Comparison of ENCODE assay signal across 16 cellular contexts in genomic region chr11:75722669-75723042, GRCh38. TPM values are rescaled to one million over a fixed set of nuclear protein-coding genes. Genes with fewer than 3 reads are reported as not detected.
"Had no signal": no experiment of that assay in that cellular context is flagged by ENCODE, and none has a peak within 500 bp of the region (broad histone marks: within the 10 kb centered on the region; RNA-seq: fewer than 3 reads in every experiment).

No MANE protein-coding gene starts in this region.

- DNase-seq: cortex of kidney; effector CD4-positive, alpha-beta T cell had no signal

- H3K4me1 ChIP-seq: ascending aorta had no signal

- H3K4me1 Mint-ChIP-seq: activated naive CD8-positive, alpha-beta T cell treated with anti-CD3 and anti-CD28 coated beads, Interleukin-2, amount 50 U/mL, for 24 hours; central memory CD8-positive, alpha-beta T cell had no signal

- H3K36me3 Mint-ChIP-seq: activated naive CD4-positive, alpha-beta T cell treated with anti-CD3 and anti-CD28 coated beads, Interleukin-2, amount 10 ng/mL, durations not matched to agents 7 days and 5 days had no signal

- H3K9me3 Mint-ChIP-seq: activated CD4-positive, alpha-beta T cell treated with anti-CD3 and anti-CD28 coated beads, Interleukin-2, amount 10 ng/mL, durations not matched to agents 24 days and 14 days; activated CD8-positive, alpha-beta T cell treated with anti-CD3 and anti-CD28 coated beads for 36 hours; activated naive CD4-positive, alpha-beta T cell treated with anti-CD3 and anti-CD28 coated beads, Interleukin-2, amount 10 ng/mL, durations not matched to agents 7 days and 5 days; activated naive CD8-positive, alpha-beta T cell treated with anti-CD3 and anti-CD28 coated beads, Interleukin-2, amount 50 U/mL, for 24 hours; activated T-cell treated with anti-CD3 and anti-CD28 coated beads, Interleukin-2, amount 50 U/mL, for 24 hours; central memory CD8-positive, alpha-beta T cell; nephron; stimulated activated naive CD8-positive, alpha-beta T cell treated with anti-CD3 and anti-CD28 coated beads, Interleukin-15, Interleukin-2, amounts not matched to agents 100 ng/mL and 50 ng/mL, for 24 hours had no signal

- H3K27ac ChIP-seq: gastrocnemius medialis, suprapubic skin had no signal

- H3K4me3 Mint-ChIP-seq: activated CD4-positive, alpha-beta T cell treated with anti-CD3 and anti-CD28 coated beads, Interleukin-2, amount 10 ng/mL, durations not matched to agents 24 days and 14 days; activated CD8-positive, alpha-beta T cell treated with anti-CD3 and anti-CD28 coated beads for 36 hours; activated naive CD4-positive, alpha-beta T cell treated with anti-CD3 and anti-CD28 coated beads, Interleukin-2, amount 10 ng/mL, durations not matched to agents 7 days and 5 days; activated naive CD8-positive, alpha-beta T cell treated with anti-CD3 and anti-CD28 coated beads, Interleukin-2, amount 50 U/mL, for 24 hours; activated T-cell treated with anti-CD3 and anti-CD28 coated beads, Interleukin-2, amount 50 U/mL, for 24 hours; central memory CD8-positive, alpha-beta T cell; nephron; stimulated activated naive CD8-positive, alpha-beta T cell treated with anti-CD3 and anti-CD28 coated beads, Interleukin-15, Interleukin-2, amounts not matched to agents 100 ng/mL and 50 ng/mL, for 24 hours had no signal

- H3K4me3 ChIP-seq: ascending aorta, gastrocnemius medialis, heart left ventricle, suprapubic skin had no signal

- H3K36me3 ChIP-seq: ascending aorta, gastrocnemius medialis, heart left ventricle, suprapubic skin had no signal

- H3K27me3 ChIP-seq: ascending aorta, gastrocnemius medialis, heart left ventricle, suprapubic skin had no signal

- H3K9me3 ChIP-seq: ascending aorta, gastrocnemius medialis, heart left ventricle, suprapubic skin had no signal

- H3K27me3 Mint-ChIP-seq: activated CD4-positive, alpha-beta T cell treated with anti-CD3 and anti-CD28 coated beads, Interleukin-2, amount 10 ng/mL, durations not matched to agents 24 days and 14 days; activated CD8-positive, alpha-beta T cell treated with anti-CD3 and anti-CD28 coated beads for 36 hours; activated naive CD8-positive, alpha-beta T cell treated with anti-CD3 and anti-CD28 coated beads, Interleukin-2, amount 50 U/mL, for 24 hours; activated T-cell treated with anti-CD3 and anti-CD28 coated beads, Interleukin-2, amount 50 U/mL, for 24 hours; central memory CD8-positive, alpha-beta T cell; stimulated activated naive CD8-positive, alpha-beta T cell treated with anti-CD3 and anti-CD28 coated beads, Interleukin-15, Interleukin-2, amounts not matched to agents 100 ng/mL and 50 ng/mL, for 24 hours had no signal

- H3K27ac Mint-ChIP-seq: activated CD4-positive, alpha-beta T cell treated with anti-CD3 and anti-CD28 coated beads, Interleukin-2, amount 10 ng/mL, durations not matched to agents 24 days and 14 days; activated CD8-positive, alpha-beta T cell treated with anti-CD3 and anti-CD28 coated beads for 36 hours; activated naive CD4-positive, alpha-beta T cell treated with anti-CD3 and anti-CD28 coated beads, Interleukin-2, amount 10 ng/mL, durations not matched to agents 7 days and 5 days; activated naive CD8-positive, alpha-beta T cell treated with anti-CD3 and anti-CD28 coated beads, Interleukin-2, amount 50 U/mL, for 24 hours; activated T-cell treated with anti-CD3 and anti-CD28 coated beads, Interleukin-2, amount 50 U/mL, for 24 hours; stimulated activated naive CD8-positive, alpha-beta T cell treated with anti-CD3 and anti-CD28 coated beads, Interleukin-15, Interleukin-2, amounts not matched to agents 100 ng/mL and 50 ng/mL, for 24 hours had no signal

RNA-seq across cellular contexts. Expression of gene MOGAT2, which starts 5.0 kb away (rescaled TPM):
- total RNA-seq: activated CD4-positive, alpha-beta T cell treated with anti-CD3 and anti-CD28 coated beads, Interleukin-2, amount 10 ng/mL, durations not matched to agents 24 days and 14 days; activated CD8-positive, alpha-beta T cell treated with anti-CD3 and anti-CD28 coated beads for 36 hours; ascending aorta; posterior vena cava; T-helper 1 cell treated with Interleukin-12 subunit alpha and Interleukin-12 subunit beta and Interleukin-4 antibody, amounts not matched to agents 30 ng/mL and 1 ng/mL, for 36 hours had no signal

RNA-seq across cellular contexts. Expression of gene MAP6, which starts 53.8 kb away (rescaled TPM):
- total RNA-seq: activated CD8-positive, alpha-beta T cell treated with anti-CD3 and anti-CD28 coated beads for 36 hours had no signal
